In genomic region chr5:140312067-140312790, GRCh38 we compare ENCODE assay signal across 1 cellular context.
TF ChIP-seq lines count a peak whose summit lies in the region.

No MANE protein-coding gene starts in this region.

TF ChIP-seq in WTC11, 78 proteins besides CTCF, POLR2A, EP300 and RAD21 (continued from another document):
- no peak for TF ChIP-seq PRDM15 (CRISPR knock-in tag; IDR thresholded peaks at IDR 0.05)
- TF ChIP-seq TP53 (CRISPR knock-in tag; IDR thresholded peaks at IDR 0.05) = no peak
- TF ChIP-seq E2F5 (CRISPR knock-in tag; IDR thresholded peaks at IDR 0.05) = no peak
- TF ChIP-seq, protein P1, sequence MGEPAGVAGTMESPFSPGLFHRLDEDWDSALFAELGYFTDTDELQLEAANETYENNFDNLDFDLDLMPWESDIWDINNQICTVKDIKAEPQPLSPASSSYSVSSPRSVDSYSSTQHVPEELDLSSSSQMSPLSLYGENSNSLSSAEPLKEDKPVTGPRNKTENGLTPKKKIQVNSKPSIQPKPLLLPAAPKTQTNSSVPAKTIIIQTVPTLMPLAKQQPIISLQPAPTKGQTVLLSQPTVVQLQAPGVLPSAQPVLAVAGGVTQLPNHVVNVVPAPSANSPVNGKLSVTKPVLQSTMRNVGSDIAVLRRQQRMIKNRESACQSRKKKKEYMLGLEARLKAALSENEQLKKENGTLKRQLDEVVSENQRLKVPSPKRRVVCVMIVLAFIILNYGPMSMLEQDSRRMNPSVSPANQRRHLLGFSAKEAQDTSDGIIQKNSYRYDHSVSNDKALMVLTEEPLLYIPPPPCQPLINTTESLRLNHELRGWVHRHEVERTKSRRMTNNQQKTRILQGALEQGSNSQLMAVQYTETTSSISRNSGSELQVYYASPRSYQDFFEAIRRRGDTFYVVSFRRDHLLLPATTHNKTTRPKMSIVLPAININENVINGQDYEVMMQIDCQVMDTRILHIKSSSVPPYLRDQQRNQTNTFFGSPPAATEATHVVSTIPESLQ (CRISPR knock-in tag; IDR thresholded peaks at IDR 0.05) = no peak
- TF ChIP-seq PREB (CRISPR knock-in tag; IDR thresholded peaks at IDR 0.05; ENCODE audit: borderline replicate concordance) = no peak
TF ChIP-seq in WTC11: peak in this region for 0.
